Comparison of ENCODE assay signal across 6 cellular contexts in the genomic region with DNA sequence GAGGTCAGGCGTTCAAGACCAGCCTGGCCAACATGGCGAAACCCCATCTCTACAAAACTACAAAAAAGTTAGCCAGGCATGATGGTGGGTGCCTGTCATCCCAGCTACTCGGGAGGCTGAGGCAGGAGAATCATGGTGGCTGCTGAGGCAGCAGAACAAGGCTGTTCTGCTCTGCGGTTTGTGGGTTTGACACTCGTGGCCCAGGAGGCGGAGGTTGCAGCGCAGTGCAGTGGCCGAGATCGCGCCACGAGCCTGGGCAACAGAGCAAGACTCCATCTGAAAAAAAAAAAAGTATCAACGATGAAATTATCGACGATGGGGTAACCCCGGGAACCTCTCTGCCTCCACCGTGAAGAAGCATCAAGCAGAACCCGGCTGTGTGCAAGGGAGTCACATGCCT.
DNase-seq lines count a peak whose midpoint lies in the region; ATAC-seq and TF ChIP-seq lines count a peak whose summit lies in the region.
"Not testable (repeated sequence)": the region's sequence is repeated elsewhere in the genome, so short reads cannot be mapped to it uniquely, and the experiment has no call there.

No MANE protein-coding gene starts in this region.

- not testable (repeated sequence) for TF ChIP-seq CTCF in CD4-positive, alpha-beta T cell (IDR thresholded peaks at IDR 0.05); activated B cell treated with CpG ODN at 0.5 μM for 24 hours (IDR thresholded peaks at IDR 0.05); upper lobe of right lung (IDR thresholded peaks at IDR 0.05)

- H3K4me1 Mint-ChIP-seq in CD4-positive, alpha-beta T cell (ENCODE audit: low read depth); activated B cell treated with CpG ODN at 0.5 μM for 24 hours; central memory CD8-positive, alpha-beta T cell; naive B cell; natural killer cell treated with Interleukin-12 subunit alpha and Interleukin-12 subunit beta and Interleukin-15 and Interleukin-18, amount 100 ng/mL, for 72 hours (ENCODE audit: low read depth in 2 of 2): not testable (repeated sequence)

- H3K27ac ChIP-seq in CD4-positive, alpha-beta T cell (ENCODE audit: low read depth, low read length); upper lobe of right lung: not testable (repeated sequence)

- H3K36me3 Mint-ChIP-seq in CD4-positive, alpha-beta T cell (ENCODE audit: low read depth); activated B cell treated with CpG ODN at 0.5 μM for 24 hours (ENCODE audit: low read depth); central memory CD8-positive, alpha-beta T cell (ENCODE audit: insufficient read depth); naive B cell; natural killer cell treated with Interleukin-12 subunit alpha and Interleukin-12 subunit beta and Interleukin-15 and Interleukin-18, amount 100 ng/mL, for 72 hours: not testable (repeated sequence)

- not testable (repeated sequence) for H3K27ac Mint-ChIP-seq in CD4-positive, alpha-beta T cell; activated B cell treated with CpG ODN at 0.5 μM for 24 hours; central memory CD8-positive, alpha-beta T cell (ENCODE audit: low read depth); naive B cell; natural killer cell treated with Interleukin-12 subunit alpha and Interleukin-12 subunit beta and Interleukin-15 and Interleukin-18, amount 100 ng/mL, for 72 hours

- H3K9me3 Mint-ChIP-seq in CD4-positive, alpha-beta T cell; activated B cell treated with CpG ODN at 0.5 μM for 24 hours; central memory CD8-positive, alpha-beta T cell; naive B cell; natural killer cell treated with Interleukin-12 subunit alpha and Interleukin-12 subunit beta and Interleukin-15 and Interleukin-18, amount 100 ng/mL, for 72 hours: not testable (repeated sequence)

- not testable (repeated sequence) for H3K4me3 Mint-ChIP-seq in CD4-positive, alpha-beta T cell; activated B cell treated with CpG ODN at 0.5 μM for 24 hours; central memory CD8-positive, alpha-beta T cell; naive B cell; natural killer cell treated with Interleukin-12 subunit alpha and Interleukin-12 subunit beta and Interleukin-15 and Interleukin-18, amount 100 ng/mL, for 72 hours

- ATAC-seq in CD4-positive, alpha-beta T cell (ENCODE audit: poor library complexity), result peak; percentile 43
- peak; percentile 62 for ATAC-seq in activated B cell treated with CpG ODN at 0.5 μM for 24 hours (ENCODE audit: low read depth)
- ATAC-seq in central memory CD8-positive, alpha-beta T cell (replicated peaks; ENCODE audit: extremely low read depth, poor library complexity, severe bottlenecking), result peak; percentile 85
- peak; percentile 28 to 58 for ATAC-seq in naive B cell (ENCODE audit: low read depth in 2 of 2)
- peak; percentile 85 to 92 for ATAC-seq in natural killer cell treated with Interleukin-12 subunit alpha and Interleukin-12 subunit beta and Interleukin-15 and Interleukin-18, amount 100 ng/mL, for 72 hours
- ATAC-seq in upper lobe of right lung, result peak; percentile 22

- H3K36me3 ChIP-seq in upper lobe of right lung, result not testable (repeated sequence)

- not testable (repeated sequence) for H3K4me1 ChIP-seq in upper lobe of right lung

- not testable (repeated sequence) for H3K4me3 ChIP-seq in upper lobe of right lung

- CTCF ChIA-PET in CD4-positive, alpha-beta T cell (lab: Charles Lee); activated B cell treated with CpG ODN at 0.5 μM for 24 hours (lab: Charles Lee): not testable (repeated sequence)

- H3K27me3 Mint-ChIP-seq in CD4-positive, alpha-beta T cell; activated B cell treated with CpG ODN at 0.5 μM for 24 hours; central memory CD8-positive, alpha-beta T cell; naive B cell; natural killer cell treated with Interleukin-12 subunit alpha and Interleukin-12 subunit beta and Interleukin-15 and Interleukin-18, amount 100 ng/mL, for 72 hours: not testable (repeated sequence)

- H3K27me3 ChIP-seq in CD4-positive, alpha-beta T cell (ENCODE audit: control insufficient read depth, insufficient read depth, low read length); upper lobe of right lung: not testable (repeated sequence)

- POLR2A ChIA-PET in CD4-positive, alpha-beta T cell (lab: Charles Lee); activated B cell treated with CpG ODN at 0.5 μM for 24 hours (lab: Charles Lee): not testable (repeated sequence)

- H3K9me3 ChIP-seq in CD4-positive, alpha-beta T cell (ENCODE audit: control insufficient read depth, low read length); upper lobe of right lung: not testable (repeated sequence)

- intact Hi-C loops in CD4-positive, alpha-beta T cell (cut with DNase I, micrococcal nuclease); activated B cell treated with CpG ODN at 0.5 μM for 24 hours (cut with micrococcal nuclease); upper lobe of right lung (cut with DNase I): not testable (repeated sequence)

- DNase-seq in CD4-positive, alpha-beta T cell; activated B cell treated with CpG ODN at 0.5 μM for 24 hours; central memory CD8-positive, alpha-beta T cell (ENCODE audit: low spot score in 2 of 2); naive B cell; natural killer cell treated with Interleukin-12 subunit alpha and Interleukin-12 subunit beta and Interleukin-15 and Interleukin-18, amount 100 ng/mL, for 72 hours (ENCODE audit: low spot score); upper lobe of right lung: not testable (repeated sequence)

Comparison
In these comparisons a context has a peak if more than half of its experiments do, and no peak if none do; other contexts are left out.
1. ATAC-seq: peak in every context shown above with its lines; median percentile 88 in natural killer cell treated with Interleukin-12 subunit alpha and Interleukin-12 subunit beta and Interleukin-15 and Interleukin-18, amount 100 ng/mL, for 72 hours; 85 in central memory CD8-positive, alpha-beta T cell; 62 in activated B cell treated with CpG ODN at 0.5 μM for 24 hours; 43 in CD4-positive, alpha-beta T cell; 43 in naive B cell; 22 in upper lobe of right lung.